ENCODE assay signal across 8 cellular contexts in the genomic region with DNA sequence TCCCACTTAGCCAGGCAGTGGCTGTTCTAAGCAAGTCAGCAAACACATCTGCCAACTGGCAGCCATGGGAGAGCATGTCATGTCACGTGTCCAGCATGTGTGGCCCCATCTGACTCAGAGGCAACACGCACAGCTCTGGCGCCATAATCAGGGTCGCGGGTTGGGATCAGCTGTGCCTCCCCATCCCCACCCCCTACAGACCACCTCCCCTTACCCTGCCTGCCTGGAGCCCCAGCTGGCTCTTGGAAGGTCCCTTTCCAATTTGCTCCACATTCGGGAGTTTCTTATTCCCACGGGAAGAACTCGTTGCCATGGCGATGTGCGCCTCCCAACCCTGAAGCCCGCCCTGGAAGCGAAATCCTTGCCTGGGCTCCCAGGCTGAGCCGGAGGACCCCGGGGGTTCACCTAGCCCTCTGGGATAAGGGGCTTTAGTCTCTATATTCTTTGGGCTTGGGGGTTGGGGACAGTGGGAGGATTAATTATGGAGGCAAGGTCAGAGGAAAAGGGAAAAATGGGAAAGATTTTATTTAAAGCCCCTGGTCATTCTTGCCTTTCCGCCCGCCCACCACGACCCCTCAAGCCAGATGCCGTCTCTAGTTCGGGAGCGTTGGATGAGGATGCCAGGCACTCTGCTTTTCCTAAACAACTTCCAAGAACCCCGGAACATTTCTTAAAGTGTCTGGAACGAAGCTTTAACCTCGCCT.
DNase-seq lines count a peak whose midpoint lies in the region; ATAC-seq and TF ChIP-seq lines count a peak whose summit lies in the region.

No MANE protein-coding gene starts in this region.

- H3K27me3 ChIP-seq in left lung, result peaks cover 0 to 5% of the 10 kb centered on the region in 2 donors

- no peaks in the 10 kb centered on the region for H3K36me3 Mint-ChIP-seq in activated T-cell treated with anti-CD3 and anti-CD28 coated beads, Interleukin-2, amount 50 U/mL, for 4 hours (ENCODE audit: insufficient read depth)

- peaks cover 4% of the 10 kb centered on the region for H3K27me3 Mint-ChIP-seq in activated T-cell treated with anti-CD3 and anti-CD28 coated beads, Interleukin-2, amount 50 U/mL, for 4 hours (ENCODE audit: low read depth)
- H3K27me3 Mint-ChIP-seq in stimulated activated naive CD8-positive, alpha-beta T cell treated with anti-CD3 and anti-CD28 coated beads, Interleukin-15, amount 100 ng/mL, for 72 hours, result peaks cover 7% of the 10 kb centered on the region

- peak overlapping the region; percentile 79 to 82 for H3K27ac ChIP-seq in left lung

- H3K4me1 Mint-ChIP-seq in activated T-cell treated with anti-CD3 and anti-CD28 coated beads, Interleukin-2, amount 50 U/mL, for 4 hours (ENCODE audit: low read depth), result peaks cover 22% of the 10 kb centered on the region
- H3K4me1 Mint-ChIP-seq in stimulated activated naive CD8-positive, alpha-beta T cell treated with anti-CD3 and anti-CD28 coated beads, Interleukin-15, amount 100 ng/mL, for 72 hours, result peaks cover 27% of the 10 kb centered on the region

- H3K4me3 Mint-ChIP-seq in activated T-cell treated with anti-CD3 and anti-CD28 coated beads, Interleukin-2, amount 50 U/mL, for 4 hours, result peak overlapping the region; percentile 71
- H3K4me3 Mint-ChIP-seq in stimulated activated naive CD8-positive, alpha-beta T cell treated with anti-CD3 and anti-CD28 coated beads, Interleukin-15, amount 100 ng/mL, for 72 hours, result peak overlapping the region; percentile 84 to 87

- H3K27ac Mint-ChIP-seq in stimulated activated naive CD8-positive, alpha-beta T cell treated with anti-CD3 and anti-CD28 coated beads, Interleukin-15, amount 100 ng/mL, for 72 hours, result no peak overlapping the region

- no peaks in the 10 kb centered on the region for H3K9me3 Mint-ChIP-seq in activated T-cell treated with anti-CD3 and anti-CD28 coated beads, Interleukin-2, amount 50 U/mL, for 4 hours
- H3K9me3 Mint-ChIP-seq in stimulated activated naive CD8-positive, alpha-beta T cell treated with anti-CD3 and anti-CD28 coated beads, Interleukin-15, amount 100 ng/mL, for 72 hours, result no peaks in the 10 kb centered on the region

- no peak for DNase-seq in activated T-cell treated with anti-CD3 and anti-CD28 coated beads, Interleukin-2, amount 50 U/mL, for 4 hours
- DNase-seq in activated T-cell treated with anti-CD3 and anti-CD28 coated beads, Interleukin-2, amount 50 U/mL, for 1 hour, result no peak
- DNase-seq in NCI-H774 (lab: John Stamatoyannopoulos, UW) (peak; percentile 75), dermis blood vessel endothelial cell (peak; percentile 23), left lung (peak; percentile 66 to 72), mesenteric fat pad (ENCODE audit: low spot score) (no peak)
- DNase-seq in stimulated activated naive CD8-positive, alpha-beta T cell treated with anti-CD3 and anti-CD28 coated beads, Interleukin-15, amount 100 ng/mL, for 72 hours, result no peak
- DNase-seq in activated CD8-positive, alpha-beta memory T cell treated with anti-CD3 and anti-CD28 coated beads for 24 hours, result no peak

- ATAC-seq in activated T-cell treated with anti-CD3 and anti-CD28 coated beads, Interleukin-2, amount 50 U/mL, for 4 hours, result no peak
- ATAC-seq in left lung, result peak; percentile 19
- no peak for ATAC-seq in stimulated activated naive CD8-positive, alpha-beta T cell treated with anti-CD3 and anti-CD28 coated beads, Interleukin-15, amount 100 ng/mL, for 72 hours

- H3K36me3 ChIP-seq in left lung, result no peaks in the 10 kb centered on the region

- H3K4me3 ChIP-seq in left lung, result peak overlapping the region; percentile 64 to 67

- intact Hi-C loops in left lung (cut with DNase I), result no loop called here

- TF ChIP-seq CTCF in left lung (IDR thresholded peaks at IDR 0.05), result no peak

- no peaks in the 10 kb centered on the region for H3K9me3 ChIP-seq in left lung

- H3K4me1 ChIP-seq in left lung, result peaks cover 0 to 19% of the 10 kb centered on the region in 2 donors

Comparison
In these comparisons a context has a peak if more than half of its experiments do, and no peak if none do; other contexts are left out.
1. DNase-seq: peak in NCI-H774 (single experiment), dermis blood vessel endothelial cell (single experiment) and left lung (2 of 2); none in activated T-cell treated with anti-CD3 and anti-CD28 coated beads, Interleukin-2, amount 50 U/mL, for 4 hours (single experiment), activated T-cell treated with anti-CD3 and anti-CD28 coated beads, Interleukin-2, amount 50 U/mL, for 1 hour (single experiment), stimulated activated naive CD8-positive, alpha-beta T cell treated with anti-CD3 and anti-CD28 coated beads, Interleukin-15, amount 100 ng/mL, for 72 hours (0 of 2), mesenteric fat pad (single experiment) and activated CD8-positive, alpha-beta memory T cell treated with anti-CD3 and anti-CD28 coated beads for 24 hours (single experiment).